21 cellular contexts compared by ENCODE assay signal in the genomic region with DNA sequence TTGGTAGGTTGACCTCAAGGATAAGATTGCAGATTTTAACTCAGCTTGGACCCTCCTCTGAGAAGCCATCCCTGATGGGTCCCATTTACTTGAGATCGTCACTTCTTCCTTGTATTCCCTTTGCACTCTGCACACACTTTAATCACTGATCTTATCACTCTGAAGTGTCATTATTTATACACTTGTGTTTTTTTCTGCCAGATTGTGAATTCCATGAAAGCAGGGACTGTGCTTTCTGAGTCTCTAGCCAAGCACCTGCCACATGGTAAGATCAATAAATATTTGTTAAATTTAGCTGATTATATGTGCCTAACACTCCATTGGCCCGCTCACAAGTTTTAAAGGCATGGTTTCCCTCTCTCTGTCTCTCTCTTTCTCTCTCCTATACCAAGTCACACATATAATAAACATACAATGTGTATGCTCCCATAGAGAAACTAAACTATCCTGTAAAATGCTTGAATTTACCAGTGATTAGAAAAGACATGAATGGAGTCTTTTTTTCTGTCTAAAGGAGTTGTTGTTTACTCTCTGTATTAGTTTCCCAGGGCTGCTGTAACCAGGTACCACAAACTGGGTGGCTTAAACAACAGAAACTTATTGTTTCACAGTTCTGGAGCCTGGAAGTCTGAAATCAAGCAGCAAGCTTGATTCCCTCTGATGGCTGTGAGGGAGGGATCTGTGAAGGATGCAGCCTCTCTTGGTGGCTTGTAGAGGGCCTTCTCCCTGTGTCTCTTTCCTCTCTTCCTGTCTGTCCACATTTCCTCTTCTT.
DNase-seq lines count a peak whose midpoint lies in the region; ATAC-seq and TF ChIP-seq lines count a peak whose summit lies in the region.
"Had no signal": no experiment of that assay in that cellular context is flagged by ENCODE, and none has a peak within 500 bp of the region (broad histone marks: within the 10 kb centered on the region; RNA-seq: fewer than 3 reads in every experiment).

No MANE protein-coding gene starts in this region.

- intact Hi-C loops in Panc1 (cut with micrococcal nuclease; ENCODE audit: unreplicated experiment): no loop called here
- intact Hi-C loops in gastrocnemius medialis (cut with DNase I; ENCODE audit: low total_unique reads): no loop called here

- H3K36me3 ChIP-seq in Panc1 (ENCODE audit: control insufficient read depth, insufficient read depth, low read length) (no peaks in the 10 kb centered on the region), endodermal cell (ENCODE audit: control insufficient read depth, insufficient read depth, low read length) (no peaks in the 10 kb centered on the region), gastrocnemius medialis (no peaks in the 10 kb centered on the region)

- WGBS in endodermal cell (ENCODE audit: insufficient coverage in 1 of 2, insufficient read length in 1 of 2), 2 experiments: 80 to 94% methylated on average over 1 of the region's 2 CpGs

- POLR2A ChIA-PET in Panc1 (lab: Charles Lee): no interaction called here

- H3K4me3 ChIP-seq in Panc1 (ENCODE audit: low read depth in 2 of 2, low read length in 2 of 2): no peak overlapping the region
- no peak overlapping the region for H3K4me3 ChIP-seq in endodermal cell (ENCODE audit: low read length)
- no peak overlapping the region for H3K4me3 ChIP-seq in gastrocnemius medialis
- H3K4me3 ChIP-seq: GM23248 had no signal

- H3K27me3 Mint-ChIP-seq in endodermal cell (ENCODE audit: insufficient read depth): no peaks in the 10 kb centered on the region

- CTCF ChIA-PET in Panc1 (lab: Charles Lee): no interaction called here

- peak; percentile 18 for DNase-seq in DMS53 treated with DMSO at 0.1 percent for 48 hours (lab: John Stamatoyannopoulos, UW; ENCODE audit: unreplicated experiment)
- no peak for DNase-seq in Panc1 (ENCODE audit: low read depth, low spot score)
- DNase-seq in endodermal cell: peak; percentile 6
- no peak for DNase-seq in gastrocnemius medialis
- DNase-seq in COLO829 (ENCODE audit: low spot score): no peak
- no peak for DNase-seq in H4 (ENCODE audit: low spot score)
- DNase-seq: ACHN; DMS 273 treated with DMSO at 0.1 percent for 48 hours; GDM1; GM23248; NCI-H1694 treated with DMSO at 0.1 percent for 48 hours; NCI-H2107; NCI-H345; NCI-H526 treated with DMSO at 0.1 percent for 48 hours; NK-92 treated with Interleukin-12 subunit alpha and Interleukin-12 subunit beta, amount 100 ng/mL, for 24 hours; RPMI8226; SIG-M5; T-helper 1 cell had no signal

- no TSS peak for BruUV-seq in Panc1 (replicated peaks; lab: Mats Ljungman, UMichigan)

- H3K9me3 ChIP-seq in Panc1 (ENCODE audit: control insufficient read depth, insufficient read depth, low read depth, low read length) (no peaks in the 10 kb centered on the region), endodermal cell (ENCODE audit: control insufficient read depth, low read length) (no peaks in the 10 kb centered on the region), gastrocnemius medialis (no peaks in the 10 kb centered on the region)

- H3K4me1 ChIP-seq in Panc1 (ENCODE audit: control insufficient read depth, insufficient read depth, low read length) (peaks cover 15% of the 10 kb centered on the region), endodermal cell (ENCODE audit: control insufficient read depth, insufficient read depth, low read length) (no peaks in the 10 kb centered on the region), gastrocnemius medialis (peaks cover 6 to 33% of the 10 kb centered on the region in 2 donors)

- no peaks in the 10 kb centered on the region for H3K9me3 Mint-ChIP-seq in endodermal cell
- H3K9me3 Mint-ChIP-seq: CD14-positive monocyte had no signal

- no peaks in the 10 kb centered on the region for H3K36me3 Mint-ChIP-seq in endodermal cell (ENCODE audit: low read depth)
- H3K36me3 Mint-ChIP-seq: CD14-positive monocyte had no signal

- no peak overlapping the region for H3K9ac ChIP-seq in endodermal cell (ENCODE audit: extremely low read depth, low read length, poor library complexity, severe bottlenecking)
- H3K9ac ChIP-seq: GM23248 had no signal

- TF ChIP-seq POLR2A in gastrocnemius medialis (IDR thresholded peaks at IDR 0.05): no peak

- H3K27ac Mint-ChIP-seq in endodermal cell: no peak overlapping the region
- H3K27ac Mint-ChIP-seq: CD14-positive monocyte had no signal

- peak overlapping the region; percentile 73 for H3K27ac ChIP-seq in Panc1 (ENCODE audit: low read length)
- H3K27ac ChIP-seq in endodermal cell (ENCODE audit: low read depth, low read length): no peak overlapping the region
- H3K27ac ChIP-seq in gastrocnemius medialis: peak overlapping the region in 3 of 4 donors; percentile 76 to 89 (median 85)
- H3K27ac ChIP-seq: GM23248 had no signal

- ATAC-seq in Panc1 (no peak), gastrocnemius medialis (no peak), GM18873 (IDR thresholded peaks at IDR 0.05; ENCODE audit: low FRiP score, unreplicated experiment) (no peak)
- ATAC-seq: HCT116 had no signal

- no peaks in the 10 kb centered on the region for H3K27me3 ChIP-seq in Panc1 (ENCODE audit: control insufficient read depth, insufficient read depth, low read length)
- no peaks in the 10 kb centered on the region for H3K27me3 ChIP-seq in endodermal cell (ENCODE audit: control insufficient read depth, insufficient read depth, low read length, poor library complexity, severe bottlenecking)
- H3K27me3 ChIP-seq in gastrocnemius medialis: no peaks in the 10 kb centered on the region

- no peak overlapping the region for H3K4me3 Mint-ChIP-seq in endodermal cell
- H3K4me3 Mint-ChIP-seq: CD14-positive monocyte had no signal

- TF ChIP-seq CTCF in Panc1 (IDR thresholded peaks at IDR 0.05) (no peak), endodermal cell (conservative IDR thresholded peaks at IDR 0.05) (no peak), gastrocnemius medialis (IDR thresholded peaks at IDR 0.05 in 4 of 5, conservative IDR thresholded peaks at IDR 0.05 in 1 of 5) (no peak)

- in situ Hi-C loops in Panc1 (cut with HindIII; ENCODE audit: low pct_unique_long_range_greater_than_20kb, low sequenced_read_pairs) (no loop called here), gastrocnemius medialis (cut with MboI; ENCODE audit: low sequenced_read_pairs in 4 of 4) (no loop called here)

- H3K4me1 Mint-ChIP-seq in endodermal cell: peaks cover 11% of the 10 kb centered on the region
- H3K4me1 Mint-ChIP-seq: CD14-positive monocyte had no signal

Comparison
In these comparisons a context has a peak if more than half of its experiments do, and no peak if none do; other contexts are left out.
1. DNase-seq: peak in DMS53 treated with DMSO at 0.1 percent for 48 hours (single experiment) and endodermal cell (single experiment); none in Panc1 (single experiment), gastrocnemius medialis (0 of 2), COLO829 (single experiment) and H4 (single experiment).